Comparison of ENCODE assay signal across 24 cellular contexts in the genomic region with DNA sequence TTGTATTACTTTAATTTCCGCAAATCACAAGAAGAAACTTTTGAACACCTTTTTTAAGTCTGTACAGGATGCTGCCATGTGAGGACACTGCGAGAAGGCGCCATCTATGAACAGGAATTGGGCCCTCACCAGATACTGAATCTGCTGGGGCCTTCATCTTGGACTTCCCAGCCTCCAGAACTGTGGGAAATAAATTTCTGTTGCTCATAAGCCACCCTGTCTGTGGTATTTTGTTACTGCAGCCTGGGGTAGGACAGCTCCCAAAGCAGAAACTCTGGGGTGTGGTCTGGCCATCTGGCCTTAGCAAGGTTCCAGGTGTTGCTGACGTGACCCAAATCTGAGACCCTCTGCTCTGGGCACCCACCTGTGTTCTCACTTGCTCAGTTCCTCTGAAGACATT.
"Had no signal": no experiment of that assay in that cellular context is flagged by ENCODE, and none has a peak within 500 bp of the region (broad histone marks: within the 10 kb centered on the region; RNA-seq: fewer than 3 reads in every experiment).

No MANE protein-coding gene starts in this region.

- H3K27me3 Mint-ChIP-seq: memory B cell; natural killer cell treated with Interleukin-12 subunit alpha and Interleukin-12 subunit beta and Interleukin-15 and Interleukin-18, amount 100 ng/mL, for 72 hours; progenitor cell of endocrine pancreas had no signal

- H3K36me3 Mint-ChIP-seq: natural killer cell treated with Interleukin-12 subunit alpha and Interleukin-12 subunit beta and Interleukin-15 and Interleukin-18, amount 100 ng/mL, for 72 hours had no signal

- H3K4me3 ChIP-seq: esophagus squamous epithelium, hepatocyte, left ventricle myocardium inferior, lower lobe of right lung, neural progenitor cell, ovary, smooth muscle cell, suprapubic skin, thyroid gland, upper lobe of left lung, uterus had no signal

- DNase-seq: effector memory CD4-positive, alpha-beta T cell; esophagus squamous epithelium; foreskin fibroblast; head of caudate nucleus; kidney; left cardiac atrium; left ventricle myocardium inferior; lower lobe of right lung; midbrain; nucleus accumbens; ovary; right cardiac atrium; stimulated activated CD4-positive, alpha-beta T cell treated with anti-CD3 and anti-CD28 coated beads, Interleukin-2, amount 100 ng/mL, for 48 hours; stimulated activated naive CD8-positive, alpha-beta T cell treated with anti-CD3 and anti-CD28 coated beads, Interleukin-15, Interleukin-2, amounts not matched to agents 100 U/mL and 50 U/mL, for 24 hours; thyroid gland; uterus had no signal

- H3K9ac ChIP-seq: neural progenitor cell had no signal

- H3K27ac ChIP-seq: esophagus squamous epithelium, hepatocyte, left ventricle myocardium inferior, lower lobe of right lung, neural progenitor cell, ovary, suprapubic skin, uterus had no signal

- H3K27ac Mint-ChIP-seq: memory B cell; natural killer cell treated with Interleukin-12 subunit alpha and Interleukin-12 subunit beta and Interleukin-15 and Interleukin-18, amount 100 ng/mL, for 72 hours; neural progenitor cell; progenitor cell of endocrine pancreas had no signal

- H3K9me3 Mint-ChIP-seq: memory B cell; natural killer cell treated with Interleukin-12 subunit alpha and Interleukin-12 subunit beta and Interleukin-15 and Interleukin-18, amount 100 ng/mL, for 72 hours; neural progenitor cell had no signal

- H2AFZ ChIP-seq: hepatocyte, neural progenitor cell had no signal

- H3K4me2 ChIP-seq: hepatocyte, neural progenitor cell, smooth muscle cell had no signal

- ATAC-seq: left cardiac atrium; lower lobe of right lung; natural killer cell treated with Interleukin-12 subunit alpha and Interleukin-12 subunit beta and Interleukin-15 and Interleukin-18, amount 100 ng/mL, for 72 hours; right cardiac atrium; stimulated activated naive CD8-positive, alpha-beta T cell treated with anti-CD3 and anti-CD28 coated beads, Interleukin-15, Interleukin-2, amounts not matched to agents 100 U/mL and 50 U/mL, for 24 hours had no signal

- H3K27me3 ChIP-seq: esophagus squamous epithelium, hepatocyte, neural progenitor cell, ovary, suprapubic skin, thyroid gland, upper lobe of left lung, uterus had no signal

- H3K9me3 ChIP-seq: esophagus squamous epithelium, left ventricle myocardium inferior, lower lobe of right lung, ovary, suprapubic skin, thyroid gland, upper lobe of left lung, uterus had no signal

- H3K36me3 ChIP-seq: esophagus squamous epithelium, left ventricle myocardium inferior, lower lobe of right lung, neural progenitor cell, ovary, suprapubic skin, thyroid gland, upper lobe of left lung, uterus had no signal

- H3K4me3 Mint-ChIP-seq: memory B cell; natural killer cell treated with Interleukin-12 subunit alpha and Interleukin-12 subunit beta and Interleukin-15 and Interleukin-18, amount 100 ng/mL, for 72 hours; neural progenitor cell had no signal

- H3K4me1 ChIP-seq: uterus had no signal
